Comparison of ENCODE assay signal across 8 cellular contexts in the genomic region with DNA sequence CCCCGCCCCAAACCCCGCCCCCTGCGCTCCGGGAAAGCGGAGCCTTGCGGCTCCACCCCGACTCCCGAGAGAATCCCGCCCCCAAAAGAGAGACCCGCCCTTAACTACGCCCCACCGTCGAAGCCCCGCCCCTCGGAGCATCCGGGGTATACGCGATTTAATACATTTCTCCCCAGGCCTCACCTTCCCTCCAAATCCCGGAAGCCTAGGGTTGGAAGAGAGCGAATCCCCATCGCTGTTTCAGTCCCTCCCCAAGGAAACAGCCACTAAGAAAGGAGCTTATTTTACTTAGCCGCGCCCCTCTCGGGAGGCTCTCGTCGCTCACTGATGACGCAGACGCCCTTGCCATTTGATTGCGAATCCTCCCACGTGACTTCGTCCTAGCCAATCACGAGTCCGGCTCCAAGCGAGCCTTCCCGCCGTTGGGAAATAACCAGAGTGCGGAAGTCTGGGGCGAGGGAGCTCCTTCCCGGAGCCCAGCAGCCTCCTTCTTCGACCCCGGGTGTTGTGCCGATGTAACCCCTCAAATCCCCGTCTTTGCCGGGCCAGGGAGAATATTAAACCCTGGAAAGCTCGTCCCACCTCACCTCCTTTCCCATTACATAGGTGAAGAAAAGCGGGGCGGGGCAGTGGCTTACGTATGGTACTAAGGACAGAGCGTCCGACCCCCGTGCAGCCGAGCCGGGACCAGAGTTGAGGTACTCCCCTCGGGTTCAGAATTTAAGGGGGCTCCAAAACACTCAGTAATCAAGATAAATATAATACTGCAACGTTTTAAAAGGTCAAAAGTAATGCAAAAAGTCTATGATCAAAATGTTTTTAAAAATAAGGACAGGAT. TPM values are rescaled to one million over a fixed set of nuclear protein-coding genes. Genes with fewer than 3 reads are reported as not detected.
DNase-seq lines count a peak whose midpoint lies in the region; ATAC-seq and TF ChIP-seq lines count a peak whose summit lies in the region.

No MANE protein-coding gene starts in this region.

- peak; percentile 98 to 100 (median 99) for DNase-seq in CD4-positive, alpha-beta T cell
- DNase-seq in NCI-H82 (lab: John Stamatoyannopoulos, UW) (peak; percentile 100), dorsolateral prefrontal cortex (peak; percentile 98 to 100 (median 99))
- DNase-seq in activated CD4-positive, alpha-beta memory T cell treated with anti-CD3 and anti-CD28 coated beads for 36 hours: peak; percentile 100
- peak; percentile 99 for DNase-seq in stimulated activated CD4-positive, alpha-beta T cell treated with anti-CD3 and anti-CD28 coated beads, Interleukin-4, amount 100 ng/mL, for 1 hour

- TF ChIP-seq RAD21 in liver (IDR thresholded peaks at IDR 0.05): no peak

- no peaks in the 10 kb centered on the region for H3K36me3 ChIP-seq in liver (ENCODE audit: control insufficient read depth in 4 of 4, insufficient read depth in 3 of 4, low read depth in 1 of 4, low read length in 3 of 4)

- intact Hi-C loops in CD4-positive, alpha-beta T cell (cut with DNase I, micrococcal nuclease): loop anchor here (2.0 to 5.0 kb wide), 3 partner anchors 20 to 389 kb away; partner anchors contain the start of genes GGA3 (in 1 of the 2), MRPS7 (in 1 of the 2) and NAT9 (in 1 of the 2)
- intact Hi-C loops in activated CD4-positive, alpha-beta memory T cell treated with anti-CD3 and anti-CD28 coated beads for 36 hours (cut with micrococcal nuclease): loop anchor here (1.0 to 5.0 kb wide), 2 partner anchors 131 to 309 kb away; partner anchors contain the start of gene SUMO2
- intact Hi-C loops in dorsolateral prefrontal cortex (cut with DNase I): no loop called here

- no peaks in the 10 kb centered on the region for H3K9me3 ChIP-seq in CD4-positive, alpha-beta T cell (ENCODE audit: control insufficient read depth, low read length)
- H3K9me3 ChIP-seq in liver (ENCODE audit: control insufficient read depth in 4 of 4, low read length in 3 of 4): no peaks in the 10 kb centered on the region

- H3K27ac ChIP-seq in CD4-positive, alpha-beta T cell (ENCODE audit: low read depth, low read length): peak overlapping the region; percentile 92
- H3K27ac ChIP-seq in dorsolateral prefrontal cortex: peak overlapping the region in 58 of 59 donors; percentile 26 to 94 (median 84)
- peak overlapping the region; percentile 79 to 83 for H3K27ac ChIP-seq in liver (ENCODE audit: low read depth in 1 of 2, low read length in 2 of 2)

- WGBS in liver: under 1% methylated on average over 55 of the region's 55 CpGs

- H3K27ac Mint-ChIP-seq in CD4-positive, alpha-beta T cell: peak overlapping the region; percentile 92
- peak overlapping the region; percentile 93 for H3K27ac Mint-ChIP-seq in activated CD4-positive, alpha-beta memory T cell treated with anti-CD3 and anti-CD28 coated beads for 36 hours

- H3K36me3 Mint-ChIP-seq in CD4-positive, alpha-beta T cell (ENCODE audit: low read depth): peaks cover 5% of the 10 kb centered on the region
- H3K36me3 Mint-ChIP-seq in activated CD4-positive, alpha-beta memory T cell treated with anti-CD3 and anti-CD28 coated beads for 36 hours: peaks cover 2% of the 10 kb centered on the region

- no peaks in the 10 kb centered on the region for H3K27me3 ChIP-seq in CD4-positive, alpha-beta T cell (ENCODE audit: control insufficient read depth, insufficient read depth, low read length)
- H3K27me3 ChIP-seq in dorsolateral prefrontal cortex: no peaks in the 10 kb centered on the region
- H3K27me3 ChIP-seq in liver (ENCODE audit: control insufficient read depth in 4 of 4, insufficient read depth in 4 of 4, low read length in 3 of 4): no peaks in the 10 kb centered on the region

- peaks cover 9 to 20% (median 14%) of the 10 kb centered on the region in 4 donors for H3K4me1 ChIP-seq in liver (ENCODE audit: control insufficient read depth in 4 of 4, insufficient read depth in 4 of 4, low read length in 3 of 4)

- peak; percentile 94 for ATAC-seq in CD4-positive, alpha-beta T cell (ENCODE audit: poor library complexity)
- ATAC-seq in GM19452 (IDR thresholded peaks at IDR 0.05; ENCODE audit: unreplicated experiment) (peak; percentile 81), HG03575 (IDR thresholded peaks at IDR 0.05; ENCODE audit: extremely low read depth, insufficient number of reproducible peaks, low FRiP score, unreplicated experiment) (peak; percentile 53)

- peak overlapping the region; percentile 90 for H3K4me3 Mint-ChIP-seq in CD4-positive, alpha-beta T cell
- H3K4me3 Mint-ChIP-seq in activated CD4-positive, alpha-beta memory T cell treated with anti-CD3 and anti-CD28 coated beads for 36 hours: peak overlapping the region; percentile 80

- TF ChIP-seq CTCF in CD4-positive, alpha-beta T cell (IDR thresholded peaks at IDR 0.05): no peak
- TF ChIP-seq CTCF in dorsolateral prefrontal cortex (IDR thresholded peaks at IDR 0.05 in 54 of 56, conservative IDR thresholded peaks at IDR 0.05 in 2 of 56; ENCODE audit: low read depth in 1 of 56, partially characterized antibody in 56 of 56) (peak in 9 of 56 donors; percentile 7 to 47 (median 19)), liver (IDR thresholded peaks at IDR 0.05; ENCODE audit: low read depth, low read length, missing input control) (no peak)

- no peaks in the 10 kb centered on the region for H3K27me3 Mint-ChIP-seq in CD4-positive, alpha-beta T cell
- H3K27me3 Mint-ChIP-seq in activated CD4-positive, alpha-beta memory T cell treated with anti-CD3 and anti-CD28 coated beads for 36 hours: no peaks in the 10 kb centered on the region

- CTCF ChIA-PET in CD4-positive, alpha-beta T cell (lab: Charles Lee): interaction anchor here (0.7 to 1.6 kb wide), 4 partner anchors 11 to 137 kb away, joined by 3 to 9 read pairs (median 6); partner anchors contain the start of gene GRIN2C
- CTCF ChIA-PET in activated CD4-positive, alpha-beta memory T cell treated with anti-CD3 and anti-CD28 coated beads for 36 hours (lab: Charles Lee): interaction anchor here (1.1 to 5.4 kb wide), 11 partner anchors 9 to 328 kb away, joined by 3 to 42 read pairs (median 9); partner anchors contain the start of genes GRIN2C and RAB37

- no peaks in the 10 kb centered on the region for H3K9me3 Mint-ChIP-seq in CD4-positive, alpha-beta T cell
- H3K9me3 Mint-ChIP-seq in activated CD4-positive, alpha-beta memory T cell treated with anti-CD3 and anti-CD28 coated beads for 36 hours: no peaks in the 10 kb centered on the region

- H3K4me3 ChIP-seq in dorsolateral prefrontal cortex (peak overlapping the region; percentile 57 to 97 (median 83)), liver (ENCODE audit: low read depth in 1 of 3, low read length in 3 of 3) (peak overlapping the region; percentile 69 to 86 (median 84))

- POLR2A ChIA-PET in CD4-positive, alpha-beta T cell (lab: Charles Lee): interaction anchor here (0.5 to 1.9 kb wide), 32 partner anchors 11 to 982 kb away, joined by 3 to 17 read pairs (median 4); partner anchors contain the start of genes CD300LD, GGA3, GRIN2C and HID1
- POLR2A ChIA-PET in activated CD4-positive, alpha-beta memory T cell treated with anti-CD3 and anti-CD28 coated beads for 36 hours (lab: Charles Lee): interaction anchor here (0.6 to 1.7 kb wide), 15 partner anchors 11 to 665 kb away, joined by 3 to 12 read pairs (median 5); partner anchors contain the start of genes MRPL58, NAT9 and SLC25A19

- H3K9ac ChIP-seq in liver (ENCODE audit: low read depth in 1 of 2, low read length in 2 of 2): peak overlapping the region; percentile 73 to 85

- peaks cover 24% of the 10 kb centered on the region for H3K4me1 Mint-ChIP-seq in CD4-positive, alpha-beta T cell (ENCODE audit: low read depth)
- peaks cover 25% of the 10 kb centered on the region for H3K4me1 Mint-ChIP-seq in activated CD4-positive, alpha-beta memory T cell treated with anti-CD3 and anti-CD28 coated beads for 36 hours (ENCODE audit: low read depth)

TF ChIP-seq in liver, 16 proteins besides CTCF, POLR2A, EP300 and RAD21 (continues in another document):
- TF ChIP-seq FOXA1 (IDR thresholded peaks at IDR 0.05) (peak; percentile 7), GABPA (IDR thresholded peaks at IDR 0.05 in 1 of 2, conservative IDR thresholded peaks at IDR 0.05 in 1 of 2) (peak in 1 of 2 donors; percentile 81), RXRA (IDR thresholded peaks at IDR 0.05) (peak; percentile 59 to 73), NR2F2 (IDR thresholded peaks at IDR 0.05) (peak; percentile 65), SP1 (IDR thresholded peaks at IDR 0.05) (peak; percentile 100), TAF1 (conservative IDR thresholded peaks at IDR 0.05) (no peak)
- TF ChIP-seq, protein P1, sequence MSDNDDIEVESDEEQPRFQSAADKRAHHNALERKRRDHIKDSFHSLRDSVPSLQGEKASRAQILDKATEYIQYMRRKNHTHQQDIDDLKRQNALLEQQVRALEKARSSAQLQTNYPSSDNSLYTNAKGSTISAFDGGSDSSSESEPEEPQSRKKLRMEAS (IDR thresholded peaks at IDR 0.05): no peak

RNA-seq across cellular contexts. Expression of gene FDXR, which starts 0.5 kb away (rescaled TPM):
- 1 to 10 TPM; 2.1 to 2.7 TPM for total RNA-seq in CD4-positive, alpha-beta T cell
- total RNA-seq in activated CD4-positive, alpha-beta memory T cell treated with anti-CD3 and anti-CD28 coated beads for 36 hours: 10 to 100 TPM; 18.1 to 18.4 TPM
- total RNA-seq in dorsolateral prefrontal cortex (10 to 100 TPM in 57 of 120 experiments, 1 to 10 TPM in 63; 4.2 to 20.9 (median 9.9) TPM), liver (1 to 10 TPM; 3.9 to 5.3 TPM)
- polyA plus RNA-seq in liver: 10 to 100 TPM in 1 of 2 donors, 1 to 10 TPM in 1; 3.9 to 10.1 TPM

RNA-seq across cellular contexts. Expression of gene GRIN2C, which starts 13.6 kb away (rescaled TPM):
- total RNA-seq in CD4-positive, alpha-beta T cell: not detected
- total RNA-seq in activated CD4-positive, alpha-beta memory T cell treated with anti-CD3 and anti-CD28 coated beads for 36 hours: not detected
- total RNA-seq in dorsolateral prefrontal cortex (10 to 100 TPM; 10.3 to 74.2 (median 26.7) TPM), liver (under 1 TPM in 1 of 2 donors, not detected in 1; 0.09 TPM)
- under 1 TPM; 0.03 to 0.10 TPM for polyA plus RNA-seq in liver

RNA-seq across cellular contexts. Expression of gene FADS6, which starts 20.2 kb away (rescaled TPM):
- not detected for total RNA-seq in CD4-positive, alpha-beta T cell
- not detected for total RNA-seq in activated CD4-positive, alpha-beta memory T cell treated with anti-CD3 and anti-CD28 coated beads for 36 hours
- total RNA-seq in dorsolateral prefrontal cortex (10 to 100 TPM in 115 of 120 experiments, 1 to 10 TPM in 5; 4.6 to 28.7 (median 17.6) TPM), liver (1 to 10 TPM in 1 of 2 donors, not detected in 1; 7.1 TPM)
- 1 to 10 TPM; 2.1 to 4.2 TPM for polyA plus RNA-seq in liver

RNA-seq across cellular contexts. Expression of gene USH1G, which starts 49.8 kb away (rescaled TPM):
- not detected for total RNA-seq in CD4-positive, alpha-beta T cell
- not detected for total RNA-seq in activated CD4-positive, alpha-beta memory T cell treated with anti-CD3 and anti-CD28 coated beads for 36 hours
- total RNA-seq in dorsolateral prefrontal cortex: under 1 TPM in 3 of 120 experiments, not detected in 117; 0.10 to 0.19 (median 0.16) TPM
- under 1 TPM in 1 of 2 donors, not detected in 1; under 0.01 TPM for total RNA-seq in liver
- not detected for polyA plus RNA-seq in liver

RNA-seq across cellular contexts. Expression of gene OTOP2, which starts 50.8 kb away (rescaled TPM):
- not detected for total RNA-seq in CD4-positive, alpha-beta T cell
- not detected for total RNA-seq in activated CD4-positive, alpha-beta memory T cell treated with anti-CD3 and anti-CD28 coated beads for 36 hours
- not detected for total RNA-seq in dorsolateral prefrontal cortex
- total RNA-seq in liver: not detected
- polyA plus RNA-seq in liver: not detected

Comparison
In these comparisons a context has a peak if more than half of its experiments do, and no peak if none do; other contexts are left out.
1. Peak in every context shown above with its lines: DNase-seq, ATAC-seq, H3K4me3 ChIP-seq and H3K27ac ChIP-seq.
2. RNA of gene GRIN2C, which starts 13.6 kb away (total RNA-seq): 10.3 to 74.2 TPM in dorsolateral prefrontal cortex; 0.09 TPM in liver, not detected in CD4-positive, alpha-beta T cell and not detected in activated CD4-positive, alpha-beta memory T cell treated with anti-CD3 and anti-CD28 coated beads for 36 hours; every median in the first group is over 10 times any median in the second.
3. intact Hi-C loops: an anchor here in CD4-positive, alpha-beta T cell (2.0 to 5.0 kb wide) and activated CD4-positive, alpha-beta memory T cell treated with anti-CD3 and anti-CD28 coated beads for 36 hours (1.0 to 5.0 kb wide); none called in dorsolateral prefrontal cortex.